ENCODE assay signal across 11 cellular contexts in genomic region chr1:27350673-27351540, GRCh38. TPM values are rescaled to one million over a fixed set of nuclear protein-coding genes. Genes with fewer than 3 reads are reported as not detected.
DNase-seq lines count a peak whose midpoint lies in the region; ATAC-seq and TF ChIP-seq lines count a peak whose summit lies in the region.
"Had no signal": no experiment of that assay in that cellular context is flagged by ENCODE, and none has a peak within 500 bp of the region (broad histone marks: within the 10 kb centered on the region; RNA-seq: fewer than 3 reads in every experiment).

No MANE protein-coding gene starts in this region.

- H2BK5ac ChIP-seq in mesenchymal stem cell (ENCODE audit: low read depth, low read length, poor library complexity, severe bottlenecking) = no peak overlapping the region

- H3K4me1 Mint-ChIP-seq in type B pancreatic cell (ENCODE audit: unreplicated experiment) = peaks cover 9% of the 10 kb centered on the region

- no peak overlapping the region for H3K4ac ChIP-seq in mesenchymal stem cell (ENCODE audit: low read depth in 1 of 2, low read length in 2 of 2)

- peak overlapping the region; percentile 45 for H3K9ac ChIP-seq in mesenchymal stem cell (ENCODE audit: low read length)
- H3K9ac ChIP-seq: SK-N-SH had no signal

- H3K27ac Mint-ChIP-seq in type B pancreatic cell = peak overlapping the region; percentile 66
- H3K27ac Mint-ChIP-seq: dendritic cell treated with granulocyte-macrophage colony-stimulating factor and Interleukin-4, amounts not matched to agents 40 ng/mL and 50 ng/mL, for 4 days had no signal

- H3K4me1 ChIP-seq in esophagus squamous epithelium (peaks cover 26 to 62% (median 36%) of the 10 kb centered on the region in 3 donors), mesenchymal stem cell (ENCODE audit: control insufficient read depth, insufficient read depth, low read depth, low read length) (peaks cover 26% of the 10 kb centered on the region)

- no peaks in the 10 kb centered on the region for H3K9me3 Mint-ChIP-seq in type B pancreatic cell
- H3K9me3 Mint-ChIP-seq: dendritic cell treated with granulocyte-macrophage colony-stimulating factor and Interleukin-4, amounts not matched to agents 40 ng/mL and 50 ng/mL, for 4 days had no signal

- no peak overlapping the region for H2BK120ac ChIP-seq in mesenchymal stem cell (ENCODE audit: low read depth, low read length)

- H3K36me3 Mint-ChIP-seq in type B pancreatic cell = peaks cover 4% of the 10 kb centered on the region

- peak overlapping the region in 1 of 2 experiments; percentile 21 for H2BK12ac ChIP-seq in mesenchymal stem cell (ENCODE audit: low read length in 2 of 2)

- H3K27me3 Mint-ChIP-seq in type B pancreatic cell = peaks cover 4% of the 10 kb centered on the region

- H3K27me3 ChIP-seq in esophagus squamous epithelium (peaks cover 0 to 5% (median 0%) of the 10 kb centered on the region in 4 donors), mesenchymal stem cell (ENCODE audit: control insufficient read depth in 1 of 2, insufficient read depth in 1 of 2, low read length in 2 of 2) (peaks cover 0 to 31% of the 10 kb centered on the region in 2 experiments)

- peak overlapping the region; percentile 69 for H3K4me3 Mint-ChIP-seq in type B pancreatic cell
- H3K4me3 Mint-ChIP-seq: dendritic cell treated with granulocyte-macrophage colony-stimulating factor and Interleukin-4, amounts not matched to agents 40 ng/mL and 50 ng/mL, for 4 days had no signal

- no peak overlapping the region for H3K23ac ChIP-seq in mesenchymal stem cell (ENCODE audit: low read length in 2 of 2)

- no peak for TF ChIP-seq CTCF in esophagus squamous epithelium (IDR thresholded peaks at IDR 0.05)
- no peak for TF ChIP-seq CTCF in type B pancreatic cell (conservative IDR thresholded peaks at IDR 0.05)

- H3K79me1 ChIP-seq in mesenchymal stem cell (replicated peaks; ENCODE audit: low read length, poor library complexity, severe bottlenecking) = no peaks in the 10 kb centered on the region

- H3K9me3 ChIP-seq in esophagus squamous epithelium = no peaks in the 10 kb centered on the region
- no peaks in the 10 kb centered on the region for H3K9me3 ChIP-seq in mesenchymal stem cell (ENCODE audit: control insufficient read depth, low read length)
- H3K9me3 ChIP-seq: SK-N-SH had no signal

- H3K4me3 ChIP-seq in esophagus squamous epithelium = peak overlapping the region in 3 of 4 donors; percentile 20 to 66 (median 46)
- H3K4me3 ChIP-seq in mesenchymal stem cell (ENCODE audit: insufficient read depth in 1 of 2, low read depth in 1 of 2, low read length in 2 of 2) = peak overlapping the region in 1 of 2 experiments; percentile 38

- DNase-seq in NCI-H82 treated with DMSO at 0.1 percent for 48 hours (lab: John Stamatoyannopoulos, UW; ENCODE audit: unreplicated experiment) (peak; percentile 46), esophagus squamous epithelium (lab: John Stamatoyannopoulos, UW) (no peak), mesenchymal stem cell (peak; percentile 57), type B pancreatic cell (ENCODE audit: extremely low spot score, unreplicated experiment) (no peak), occipital lobe (lab: John Stamatoyannopoulos, UW) (no peak), NCI-H2196 treated with DMSO at 0.1 percent for 48 hours (lab: John Stamatoyannopoulos, UW; ENCODE audit: unreplicated experiment) (no peak)
- DNase-seq in stimulated activated CD8-positive, alpha-beta memory T cell treated with anti-CD3 and anti-CD28 coated beads, Interleukin-4, amount 100 ng/mL, for 48 hours = no peak
- DNase-seq: NCI-H1436 treated with DMSO at 0.1 percent for 48 hours, SK-N-SH had no signal

- H3K4me2 ChIP-seq in mesenchymal stem cell (ENCODE audit: low read length, poor library complexity, severe bottlenecking) = peak overlapping the region; percentile 79
- H3K4me2 ChIP-seq: SK-N-SH had no signal

- peak overlapping the region; percentile 12 to 46 for H3K18ac ChIP-seq in mesenchymal stem cell (ENCODE audit: low read depth in 1 of 2, low read length in 2 of 2)

- TF ChIP-seq POLR2A in esophagus squamous epithelium (IDR thresholded peaks at IDR 0.05) = no peak

- peak overlapping the region in 1 of 2 experiments; percentile 46 for H3K14ac ChIP-seq in mesenchymal stem cell (ENCODE audit: low read length in 2 of 2)

- H4K91ac ChIP-seq in mesenchymal stem cell (ENCODE audit: low read length) = no peak overlapping the region

- H2BK15ac ChIP-seq in mesenchymal stem cell (ENCODE audit: low read depth, poor library complexity, severe bottlenecking) = peak overlapping the region; percentile 13

- H3K27ac ChIP-seq in esophagus squamous epithelium = peak overlapping the region; percentile 52 to 98 (median 63)
- no peak overlapping the region for H3K27ac ChIP-seq in mesenchymal stem cell (ENCODE audit: low read length, poor library complexity, severe bottlenecking)

- peaks cover 10 to 65% (median 15%) of the 10 kb centered on the region in 3 donors for H3K36me3 ChIP-seq in esophagus squamous epithelium
- peaks cover 17 to 23% of the 10 kb centered on the region in 2 experiments for H3K36me3 ChIP-seq in mesenchymal stem cell (ENCODE audit: control insufficient read depth in 1 of 2, insufficient read depth in 2 of 2, low read depth in 1 of 2, low read length in 2 of 2)

- no peak overlapping the region for H2AK5ac ChIP-seq in mesenchymal stem cell (ENCODE audit: low read length, severe bottlenecking)

- H2AFZ ChIP-seq in mesenchymal stem cell (ENCODE audit: low read depth, low read length) = no peak overlapping the region

- ATAC-seq in HG02678 (IDR thresholded peaks at IDR 0.05; ENCODE audit: unreplicated experiment) = no peak

- intact Hi-C loops in esophagus squamous epithelium (cut with DNase I) = no loop called here

- 30 to 63% methylated on average over 2 to 31 of the region's 62 CpGs for WGBS in esophagus squamous epithelium, 2 donors
- WGBS in mesenchymal stem cell = 29% methylated on average over 62 of the region's 62 CpGs

- H4K8ac ChIP-seq in mesenchymal stem cell (ENCODE audit: low read length) = peak overlapping the region; percentile 61

RNA-seq across cellular contexts. Expression of gene SYTL1, which starts 9.1 kb away (rescaled TPM):
- total RNA-seq in esophagus squamous epithelium (100 to 1,000 TPM in 3 of 4 donors, 10 to 100 TPM in 1; 74.7 to 182 (median 125) TPM), type B pancreatic cell (ENCODE audit: low replicate concordance) (37.2 and 105 TPM in 2 replicates), occipital lobe (not detected)
- polyA plus RNA-seq in mesenchymal stem cell (2013, experiment 1 of 2) = 0.39 TPM
- 0.59 TPM for polyA plus RNA-seq in mesenchymal stem cell (2013, experiment 2 of 2)

RNA-seq across cellular contexts. Expression of gene MAP3K6, which starts 15.9 kb away (rescaled TPM):
- total RNA-seq in esophagus squamous epithelium (100 to 1,000 TPM in 1 of 4 donors, 10 to 100 TPM in 3; 72.3 to 121 (median 76.9) TPM), type B pancreatic cell (ENCODE audit: low replicate concordance) (15.6 and 39.9 TPM in 2 replicates), occipital lobe (2.7 TPM)
- 27.2 TPM for polyA plus RNA-seq in mesenchymal stem cell (2013, experiment 1 of 2)
- polyA plus RNA-seq in mesenchymal stem cell (2013, experiment 2 of 2) = 28.1 TPM

RNA-seq across cellular contexts. Expression of gene FCN3, which starts 23.7 kb away (rescaled TPM):
- total RNA-seq in esophagus squamous epithelium (1 to 10 TPM; 3.0 to 4.7 (median 4.3) TPM), type B pancreatic cell (ENCODE audit: low replicate concordance) (not detected in 2 replicates), occipital lobe (not detected)
- not detected for polyA plus RNA-seq in mesenchymal stem cell (2013, experiment 1 of 2)
- polyA plus RNA-seq in mesenchymal stem cell (2013, experiment 2 of 2) = not detected
- polyA plus RNA-seq: SK-N-SH had no signal

RNA-seq across cellular contexts. Expression of gene TMEM222, which starts 28.9 kb away (rescaled TPM):
- 10 to 100 TPM; 20.0 to 33.0 (median 27.1) TPM for total RNA-seq in esophagus squamous epithelium
- polyA plus RNA-seq in mesenchymal stem cell (2013, experiment 1 of 2) = 37.1 TPM
- 36.1 TPM for polyA plus RNA-seq in mesenchymal stem cell (2013, experiment 2 of 2)
- 38.6 and 40.1 TPM in 2 replicates for total RNA-seq in type B pancreatic cell (ENCODE audit: low replicate concordance)
- 16.8 TPM for total RNA-seq in occipital lobe

RNA-seq across cellular contexts. Expression of gene CD164L2, which starts 32.2 kb away (rescaled TPM):
- 10 to 100 TPM in 1 of 4 donors, 1 to 10 TPM in 3; 4.8 to 15.4 (median 6.5) TPM for total RNA-seq in esophagus squamous epithelium
- polyA plus RNA-seq in mesenchymal stem cell (2013, experiment 1 of 2) = not detected
- not detected for polyA plus RNA-seq in mesenchymal stem cell (2013, experiment 2 of 2)
- 0.41 and 0.76 TPM in 2 replicates for total RNA-seq in type B pancreatic cell (ENCODE audit: low replicate concordance)
- not detected for total RNA-seq in occipital lobe

Comparison
In these comparisons a context has a peak if more than half of its experiments do, and no peak if none do; other contexts are left out.
1. DNase-seq: peak in NCI-H82 treated with DMSO at 0.1 percent for 48 hours (single experiment) and mesenchymal stem cell (single experiment); none in esophagus squamous epithelium (single experiment), type B pancreatic cell (single experiment), stimulated activated CD8-positive, alpha-beta memory T cell treated with anti-CD3 and anti-CD28 coated beads, Interleukin-4, amount 100 ng/mL, for 48 hours (single experiment), occipital lobe (single experiment) and NCI-H2196 treated with DMSO at 0.1 percent for 48 hours (single experiment).
2. RNA of gene SYTL1, which starts 9.1 kb away (total RNA-seq): 74.7 to 182 TPM in esophagus squamous epithelium and 37.2 to 105 TPM in type B pancreatic cell; not detected in occipital lobe (single experiment); every median in the first group is over 10 times any median in the second.